Comparison of ENCODE assay signal across 20 cellular contexts in the genomic region with DNA sequence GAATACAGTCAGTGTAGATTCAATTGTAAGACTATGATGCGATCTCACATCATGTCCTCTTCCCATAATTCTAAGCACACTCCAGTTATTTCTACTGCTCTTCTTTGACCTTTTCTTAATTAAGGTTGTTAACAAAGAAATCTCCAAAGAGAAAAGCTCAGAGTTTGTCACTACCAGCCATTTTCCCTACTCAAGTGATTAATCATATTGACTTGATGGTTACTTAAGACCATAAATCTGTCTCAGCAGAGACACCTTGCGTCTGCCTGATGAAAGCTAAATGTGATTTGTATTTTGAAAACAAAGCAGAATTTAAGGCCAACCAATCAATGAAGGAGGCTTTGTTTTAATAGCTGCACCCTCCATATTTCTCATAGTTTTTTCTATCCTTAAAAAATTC.
"Had no signal": no experiment of that assay in that cellular context is flagged by ENCODE, and none has a peak within 500 bp of the region (broad histone marks: within the 10 kb centered on the region; RNA-seq: fewer than 3 reads in every experiment).

No MANE protein-coding gene starts in this region.

- H3K4me3 ChIP-seq: body of pancreas, gastrocnemius medialis, heart left ventricle, left lung, prostate gland, skin epidermis, stomach had no signal

- H3K36me3 ChIP-seq: gastrocnemius medialis, heart left ventricle, left lung, prostate gland, stomach had no signal

- H3K27me3 ChIP-seq: body of pancreas, gastrocnemius medialis, heart left ventricle, left lung, stomach had no signal

- DNase-seq: activated CD4-positive, alpha-beta T cell treated with anti-CD3 and anti-CD28 coated beads, Interleukin-2, amount 10 ng/mL, durations not matched to agents 7 days and 5 days; activated CD8-positive, alpha-beta T cell treated with anti-CD3 and anti-CD28 coated beads, Interleukin-2, amount 10 ng/mL, durations not matched to agents 7 days and 5 days; activated naive CD4-positive, alpha-beta T cell treated with anti-CD3 and anti-CD28 coated beads for 36 hours; activated T-cell treated with anti-CD3 and anti-CD28 coated beads, Interleukin-2, amount 50 U/mL, for 4 hours; body of pancreas; central memory CD4-positive, alpha-beta T cell; gastrocnemius medialis; heart left ventricle; kidney; left lung; midbrain; occipital lobe; right cardiac atrium; stimulated activated CD4-positive, alpha-beta T cell treated with anti-CD3 and anti-CD28 coated beads, Interleukin-15, amount 100 ng/mL, for 24 hours; stimulated activated CD4-positive, alpha-beta T cell treated with anti-CD3 and anti-CD28 coated beads, Interleukin-4, amount 100 ng/mL, for 1 hour; stomach; trophoblast cell had no signal

- H3K4me1 ChIP-seq: body of pancreas, left lung, prostate gland had no signal

- H3K27ac ChIP-seq: body of pancreas, left lung, prostate gland, skin epidermis, stomach had no signal

- H3K9me3 ChIP-seq: body of pancreas, gastrocnemius medialis, heart left ventricle, left lung, prostate gland, stomach had no signal

- FAIRE-seq: colon, kidney had no signal

- ATAC-seq: activated CD8-positive, alpha-beta T cell treated with anti-CD3 and anti-CD28 coated beads, Interleukin-2, amount 10 ng/mL, durations not matched to agents 7 days and 5 days; activated T-cell treated with anti-CD3 and anti-CD28 coated beads, Interleukin-2, amount 50 U/mL, for 4 hours; body of pancreas; gastrocnemius medialis; heart left ventricle; left lung; right cardiac atrium had no signal
